In the genomic region with DNA sequence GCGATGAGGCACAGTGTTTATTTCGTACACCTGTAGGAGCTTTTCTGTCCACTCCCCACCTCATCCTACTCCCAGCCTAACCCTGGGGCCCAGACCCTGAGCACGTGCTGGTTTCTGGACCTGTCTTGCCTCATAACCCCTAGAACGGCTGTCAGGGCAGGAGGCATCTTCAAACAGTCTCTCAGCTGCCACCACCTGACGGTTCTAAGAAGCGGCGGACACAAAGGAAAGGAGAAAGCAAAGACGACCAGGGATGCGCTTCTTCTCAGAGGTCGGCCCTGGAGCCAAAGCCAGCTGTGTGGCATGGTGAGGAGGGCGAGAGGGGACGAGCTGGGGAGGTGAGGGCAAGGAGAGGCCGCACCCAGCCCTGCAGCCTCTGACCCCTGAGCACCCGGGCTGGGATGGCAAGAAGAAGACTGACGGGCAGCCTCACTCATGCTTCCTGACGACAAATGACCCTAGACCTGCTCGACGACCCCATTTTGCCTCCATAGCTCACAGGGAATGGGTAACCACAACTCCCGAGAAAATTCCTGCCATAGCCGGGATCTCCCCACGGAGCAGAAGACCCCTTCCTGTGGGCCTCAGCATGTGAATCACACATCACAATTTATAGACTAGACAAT, we compare ENCODE assay signal across 33 cellular contexts.
A peak's percentile ranks its signal among the peaks of the same experiment; 100 is the strongest.
DNase-seq lines count a peak whose midpoint lies in the region; ATAC-seq and TF ChIP-seq lines count a peak whose summit lies in the region.
"Had no signal": no experiment of that assay in that cellular context is flagged by ENCODE, and none has a peak within 500 bp of the region (broad histone marks: within the 10 kb centered on the region; RNA-seq: fewer than 3 reads in every experiment).

No MANE protein-coding gene starts in this region.

- H3K36me3 Mint-ChIP-seq in nephron (ENCODE audit: low read depth): peaks cover 10% of the 10 kb centered on the region
- peaks cover 37% of the 10 kb centered on the region for H3K36me3 Mint-ChIP-seq in activated T-cell treated with anti-CD3 and anti-CD28 coated beads, Interleukin-2, amount 50 U/mL, for 24 hours (ENCODE audit: low read depth)

- H3K27me3 Mint-ChIP-seq in nephron (ENCODE audit: low read depth): no peaks in the 10 kb centered on the region
- H3K27me3 Mint-ChIP-seq in activated T-cell treated with anti-CD3 and anti-CD28 coated beads, Interleukin-2, amount 50 U/mL, for 24 hours: no peaks in the 10 kb centered on the region
- H3K27me3 Mint-ChIP-seq: activated CD8-positive, alpha-beta T cell treated with anti-CD3 and anti-CD28 coated beads for 36 hours; activated naive CD4-positive, alpha-beta T cell treated with anti-CD3 and anti-CD28 coated beads, Interleukin-2, amount 50 U/mL, for 24 hours; CD4-positive, CD25-positive, alpha-beta regulatory T cell; stimulated activated memory B cell treated with anti-CD40 and anti-IgM and Interleukin-4, amounts not matched to agents 10 μg/mL and 1 μg/mL and 100 μg/mL, for 72 hours had no signal

- no peak overlapping the region for H3K27ac ChIP-seq in caudate nucleus (ENCODE audit: low read depth, low read length)
- H3K27ac ChIP-seq: breast epithelium, colonic mucosa, epithelial cell of prostate, psoas muscle, transverse colon had no signal

- peak overlapping the region in 2 of 3 experiments; percentile 40 to 72 for H3K27ac Mint-ChIP-seq in nephron
- no peak overlapping the region for H3K27ac Mint-ChIP-seq in activated T-cell treated with anti-CD3 and anti-CD28 coated beads, Interleukin-2, amount 50 U/mL, for 24 hours
- H3K27ac Mint-ChIP-seq: activated CD8-positive, alpha-beta T cell treated with anti-CD3 and anti-CD28 coated beads for 36 hours; activated naive CD4-positive, alpha-beta T cell treated with anti-CD3 and anti-CD28 coated beads, Interleukin-2, amount 50 U/mL, for 24 hours; activated T-helper 2 cell treated with anti-CD3 and anti-CD28 coated beads, Interferon-gamma antibody, Interleukin-2, Interleukin-4, amounts not matched to agents 10 μg/mL and 5 μg/mL and 100 μg/mL, durations not matched to agents 14 hours and 24 hours and 36 hours; CD4-positive, CD25-positive, alpha-beta regulatory T cell; stimulated activated memory B cell treated with anti-CD40 and anti-IgM and Interleukin-4, amounts not matched to agents 10 μg/mL and 1 μg/mL and 100 μg/mL, for 72 hours had no signal

- no peaks in the 10 kb centered on the region for H3K9me3 Mint-ChIP-seq in nephron
- no peaks in the 10 kb centered on the region for H3K9me3 Mint-ChIP-seq in activated T-cell treated with anti-CD3 and anti-CD28 coated beads, Interleukin-2, amount 50 U/mL, for 24 hours
- H3K9me3 Mint-ChIP-seq: activated CD8-positive, alpha-beta T cell treated with anti-CD3 and anti-CD28 coated beads for 36 hours; activated naive CD4-positive, alpha-beta T cell treated with anti-CD3 and anti-CD28 coated beads, Interleukin-2, amount 50 U/mL, for 24 hours; activated T-helper 2 cell treated with anti-CD3 and anti-CD28 coated beads, Interferon-gamma antibody, Interleukin-2, Interleukin-4, amounts not matched to agents 10 μg/mL and 5 μg/mL and 100 μg/mL, durations not matched to agents 14 hours and 24 hours and 36 hours; CD4-positive, CD25-positive, alpha-beta regulatory T cell; stimulated activated memory B cell treated with anti-CD40 and anti-IgM and Interleukin-4, amounts not matched to agents 10 μg/mL and 1 μg/mL and 100 μg/mL, for 72 hours had no signal

- ATAC-seq in HG03460 (IDR thresholded peaks at IDR 0.05; ENCODE audit: unreplicated experiment): no peak
- ATAC-seq: activated CD8-positive, alpha-beta T cell treated with anti-CD3 and anti-CD28 coated beads for 36 hours; left ventricle myocardium superior; stimulated activated memory B cell treated with anti-CD40 and anti-IgM and Interleukin-4, amounts not matched to agents 10 μg/mL and 1 μg/mL and 100 μg/mL, for 72 hours had no signal

- no peak overlapping the region for H3K4me3 ChIP-seq in choroid plexus epithelial cell (ENCODE audit: low read depth, low read length)
- H3K4me3 ChIP-seq: breast epithelium, colonic mucosa, psoas muscle, transverse colon had no signal

- peak; percentile 33 for DNase-seq in activated CD8-positive, alpha-beta memory T cell treated with anti-CD3 and anti-CD28 coated beads for 24 hours
- no peak for DNase-seq in activated CD8-positive, alpha-beta memory T cell treated with anti-CD3 and anti-CD28 coated beads, Interleukin-2, amount 50 U/mL, for 48 hours
- DNase-seq in choroid plexus epithelial cell (ENCODE audit: low read depth) (peak; percentile 16), caudate nucleus (lab: John Stamatoyannopoulos, UW) (no peak), C1 segment of cervical spinal cord (lab: John Stamatoyannopoulos, UW) (no peak)
- DNase-seq in activated T-cell treated with anti-CD3 and anti-CD28 coated beads, Interleukin-2, amount 50 U/mL, for 24 hours: no peak
- DNase-seq: 8988T; activated CD4-positive, alpha-beta T cell treated with anti-CD3 and anti-CD28 coated beads for 1 hour; activated CD8-positive, alpha-beta T cell treated with anti-CD3 and anti-CD28 coated beads for 36 hours; Calu3; CD4-positive, CD25-positive, alpha-beta regulatory T cell; colonic mucosa; DMS79; effector CD4-positive, alpha-beta T cell; GF-D8; KBM-7; left ventricle myocardium superior; NCI-H1105; NCI-H187; NCI-H2171 treated with DMSO at 0.1 percent for 48 hours; NCI-H524 treated with DMSO at 0.1 percent for 48 hours; nucleus accumbens; psoas muscle; SHP77 treated with DMSO at 0.1 percent for 48 hours; T-helper 2 cell; transverse colon had no signal

- no peak overlapping the region for H3K4me3 Mint-ChIP-seq in nephron
- no peak overlapping the region for H3K4me3 Mint-ChIP-seq in activated T-cell treated with anti-CD3 and anti-CD28 coated beads, Interleukin-2, amount 50 U/mL, for 24 hours
- H3K4me3 Mint-ChIP-seq: activated CD8-positive, alpha-beta T cell treated with anti-CD3 and anti-CD28 coated beads for 36 hours; activated naive CD4-positive, alpha-beta T cell treated with anti-CD3 and anti-CD28 coated beads, Interleukin-2, amount 50 U/mL, for 24 hours; CD4-positive, CD25-positive, alpha-beta regulatory T cell; stimulated activated memory B cell treated with anti-CD40 and anti-IgM and Interleukin-4, amounts not matched to agents 10 μg/mL and 1 μg/mL and 100 μg/mL, for 72 hours had no signal

- TF ChIP-seq CTCF in choroid plexus epithelial cell (conservative IDR thresholded peaks at IDR 0.05; ENCODE audit: low read depth, low read length) (no peak), nephron (IDR thresholded peaks at IDR 0.05; ENCODE audit: unreplicated experiment in 3 of 3) (no peak)

- H3K4me1 Mint-ChIP-seq in nephron: peaks cover 23% of the 10 kb centered on the region
- no peaks in the 10 kb centered on the region for H3K4me1 Mint-ChIP-seq in activated T-cell treated with anti-CD3 and anti-CD28 coated beads, Interleukin-2, amount 50 U/mL, for 24 hours (ENCODE audit: low read depth)
- H3K4me1 Mint-ChIP-seq: activated naive CD4-positive, alpha-beta T cell treated with anti-CD3 and anti-CD28 coated beads, Interleukin-2, amount 50 U/mL, for 24 hours; stimulated activated memory B cell treated with anti-CD40 and anti-IgM and Interleukin-4, amounts not matched to agents 10 μg/mL and 1 μg/mL and 100 μg/mL, for 72 hours had no signal

Comparison
In these comparisons a context has a peak if more than half of its experiments do, and no peak if none do; other contexts are left out.
1. DNase-seq: peak in activated CD8-positive, alpha-beta memory T cell treated with anti-CD3 and anti-CD28 coated beads for 24 hours (single experiment) and choroid plexus epithelial cell (single experiment); none in activated CD8-positive, alpha-beta memory T cell treated with anti-CD3 and anti-CD28 coated beads, Interleukin-2, amount 50 U/mL, for 48 hours (single experiment), activated T-cell treated with anti-CD3 and anti-CD28 coated beads, Interleukin-2, amount 50 U/mL, for 24 hours (single experiment), caudate nucleus (0 of 61) and C1 segment of cervical spinal cord (0 of 14).